Comparison of ENCODE assay signal across 8 cellular contexts in genomic region chr19:50859849-50860248, GRCh38. TPM values are rescaled to one million over a fixed set of nuclear protein-coding genes. Genes with fewer than 3 reads are reported as not detected.
"Had no signal": no experiment of that assay in that cellular context is flagged by ENCODE, and none has a peak within 500 bp of the region (broad histone marks: within the 10 kb centered on the region; RNA-seq: fewer than 3 reads in every experiment).

No MANE protein-coding gene starts in this region.

- DNase-seq: H9, HCEC 1CT, KBM-7 had no signal

- H3K4me3 ChIP-seq: GM23338 had no signal

- H3K27ac ChIP-seq: HL-60 had no signal

RNA-seq across cellular contexts. Expression of gene KLK3, which starts 5.1 kb away (rescaled TPM):
- total RNA-seq: GM23338, H1, H9, HepG2, HT1080 had no signal

RNA-seq across cellular contexts. Expression of gene KLK2, which starts 13.4 kb away (rescaled TPM):
- total RNA-seq: H1, H9, HepG2, HT1080 had no signal

RNA-seq across cellular contexts. Expression of gene KLK15, which starts 26.5 kb away (rescaled TPM):
- total RNA-seq: GM23338, H1, H9, HepG2, HT1080 had no signal

RNA-seq across cellular contexts. Expression of gene KLK1, which starts 36.3 kb away (rescaled TPM):
- total RNA-seq: HepG2, HT1080 had no signal

RNA-seq across cellular contexts. Expression of gene KLK4, which starts 51.3 kb away (rescaled TPM):
- total RNA-seq: H1, HepG2, HT1080 had no signal
